In genomic region chr13:48730971-48731658, GRCh38 we compare ENCODE assay signal across 8 cellular contexts.
DNase-seq lines count a peak whose midpoint lies in the region; ATAC-seq and TF ChIP-seq lines count a peak whose summit lies in the region.

No MANE protein-coding gene starts in this region.

- H3K9me3 ChIP-seq in mammary epithelial cell (replicated peaks; ENCODE audit: insufficient read depth, low read length), result no peaks in the 10 kb centered on the region
- H3K9me3 ChIP-seq in breast epithelium, result no peaks in the 10 kb centered on the region

- intact Hi-C loops in mammary epithelial cell (cut with micrococcal nuclease) (loop anchor here (1.0 kb wide), 1 partner anchor 136 kb away; no protein-coding TSS in a partner anchor), breast epithelium (cut with DNase I; ENCODE audit: low total_unique reads) (no loop called here)

- 80% methylated on average over 6 of the region's 6 CpGs for WGBS in mammary epithelial cell (ENCODE audit: low coverage, missing lambda C conversion rate)

- no peak overlapping the region for H3K27ac Mint-ChIP-seq in stimulated activated effector memory CD8-positive, alpha-beta T cell treated with anti-CD3 and anti-CD28 coated beads, Interleukin-12 subunit alpha, Interleukin-12 subunit beta, amount 100 ng/mL, for 72 hours

- no peaks in the 10 kb centered on the region for H3K27me3 ChIP-seq in mammary epithelial cell (ENCODE audit: insufficient read depth, low read length)
- no peaks in the 10 kb centered on the region for H3K27me3 ChIP-seq in breast epithelium

- peak; percentile 70 for ATAC-seq in esophagus mucosa
- ATAC-seq in stimulated activated effector memory CD8-positive, alpha-beta T cell treated with anti-CD3 and anti-CD28 coated beads, Interleukin-12 subunit alpha, Interleukin-12 subunit beta, amount 100 ng/mL, for 72 hours, result peak; percentile 88

- no peaks in the 10 kb centered on the region for H4K20me1 ChIP-seq in mammary epithelial cell (ENCODE audit: insufficient read depth, low read length)

- H3K4me3 ChIP-seq in mammary epithelial cell (replicated peaks in 1 of 3; ENCODE audit: insufficient read depth in 1 of 3, low read depth in 2 of 3, low read length in 3 of 3), result no peak overlapping the region
- no peak overlapping the region for H3K4me3 ChIP-seq in breast epithelium

- TF ChIP-seq POLR2A in breast epithelium (IDR thresholded peaks at IDR 0.05), result no peak

- in situ Hi-C loops in mammary epithelial cell (cut with MboI; ENCODE audit: low sequenced_read_pairs in 2 of 2) (no loop called here), ACHN (cut with HindIII; ENCODE audit: low pct_ligation_motif_present, low pct_unique_long_range_greater_than_20kb, low sequenced_read_pairs) (no loop called here)

- H3K4me2 ChIP-seq in mammary epithelial cell (ENCODE audit: insufficient read depth, low read depth, low read length), result no peak overlapping the region

- H3K4me3 Mint-ChIP-seq in stimulated activated effector memory CD8-positive, alpha-beta T cell treated with anti-CD3 and anti-CD28 coated beads, Interleukin-12 subunit alpha, Interleukin-12 subunit beta, amount 100 ng/mL, for 72 hours, result peak overlapping the region; percentile 62

- no peak overlapping the region for H3K9ac ChIP-seq in mammary epithelial cell (ENCODE audit: insufficient read depth, low read length)

- CTCF ChIA-PET in mammary epithelial cell (lab: Charles Lee; ENCODE audit: low non-redundant PET), result interaction anchor here (0.6 kb wide), 2 partner anchors 68 to 130 kb away, joined by 4 to 5 read pairs; no protein-coding TSS in a partner anchor

- H3K4me1 Mint-ChIP-seq in stimulated activated effector memory CD8-positive, alpha-beta T cell treated with anti-CD3 and anti-CD28 coated beads, Interleukin-12 subunit alpha, Interleukin-12 subunit beta, amount 100 ng/mL, for 72 hours, result peaks cover 32% of the 10 kb centered on the region

- H3K79me2 ChIP-seq in mammary epithelial cell (ENCODE audit: insufficient read depth, low read length), result no peaks in the 10 kb centered on the region

- no peaks in the 10 kb centered on the region for H3K36me3 Mint-ChIP-seq in stimulated activated effector memory CD8-positive, alpha-beta T cell treated with anti-CD3 and anti-CD28 coated beads, Interleukin-12 subunit alpha, Interleukin-12 subunit beta, amount 100 ng/mL, for 72 hours

- DNase-seq in mammary epithelial cell (peak; percentile 73), breast epithelium (ENCODE audit: low spot score in 2 of 2) (no peak), NCI-H460 (ENCODE audit: extremely low read depth, low read depth) (peak; percentile 23), NCI-H526 treated with DMSO at 0.1 percent for 48 hours (lab: John Stamatoyannopoulos, UW) (no peak), ACHN (no peak)
- no peak for DNase-seq in stimulated activated effector memory CD8-positive, alpha-beta T cell treated with anti-CD3 and anti-CD28 coated beads, Interleukin-12 subunit alpha, Interleukin-12 subunit beta, amount 100 ng/mL, for 72 hours (ENCODE audit: low spot score in 2 of 2)
- DNase-seq in activated CD8-positive, alpha-beta memory T cell treated with anti-CD3 and anti-CD28 coated beads, Interleukin-2, amount 50 U/mL, for 48 hours, result no peak

- no TSS peak for BruUV-seq in mammary epithelial cell (replicated peaks; lab: Mats Ljungman, UMichigan)

- dilution Hi-C loops in mammary epithelial cell (cut with HindIII; ENCODE audit: low sequenced_read_pairs), result no loop called here

- no peaks in the 10 kb centered on the region for H3K9me3 Mint-ChIP-seq in stimulated activated effector memory CD8-positive, alpha-beta T cell treated with anti-CD3 and anti-CD28 coated beads, Interleukin-12 subunit alpha, Interleukin-12 subunit beta, amount 100 ng/mL, for 72 hours

- TF ChIP-seq CTCF in mammary epithelial cell (conservative IDR thresholded peaks at IDR 0.05 in 1 of 2, IDR thresholded peaks at IDR 0.05 in 1 of 2; ENCODE audit: extremely low read depth in 1 of 2, insufficient read depth in 1 of 2, low read depth in 1 of 2, low read length in 2 of 2) (peak in 1 of 2 donors; percentile 11), breast epithelium (IDR thresholded peaks at IDR 0.05) (no peak)

- no peaks in the 10 kb centered on the region for H3K36me3 ChIP-seq in mammary epithelial cell (ENCODE audit: insufficient read depth, low read length)
- H3K36me3 ChIP-seq in breast epithelium, result no peaks in the 10 kb centered on the region

- H3K27ac ChIP-seq in mammary epithelial cell (ENCODE audit: insufficient read depth, low read depth, low read length) (no peak overlapping the region), breast epithelium (no peak overlapping the region)

- no peak overlapping the region for H2AFZ ChIP-seq in mammary epithelial cell (ENCODE audit: low read depth, low read length)

- H3K4me1 ChIP-seq in mammary epithelial cell (ENCODE audit: insufficient read depth, low read length) (no peaks in the 10 kb centered on the region), breast epithelium (no peaks in the 10 kb centered on the region)

Comparison
In these comparisons a context has a peak if more than half of its experiments do, and no peak if none do; other contexts are left out.
1. DNase-seq: peak in mammary epithelial cell (single experiment) and NCI-H460 (single experiment); none in breast epithelium (0 of 2), stimulated activated effector memory CD8-positive, alpha-beta T cell treated with anti-CD3 and anti-CD28 coated beads, Interleukin-12 subunit alpha, Interleukin-12 subunit beta, amount 100 ng/mL, for 72 hours (0 of 2), activated CD8-positive, alpha-beta memory T cell treated with anti-CD3 and anti-CD28 coated beads, Interleukin-2, amount 50 U/mL, for 48 hours (single experiment), NCI-H526 treated with DMSO at 0.1 percent for 48 hours (single experiment) and ACHN (single experiment).